In genomic region chr17:6639651-6640535, GRCh38 we compare ENCODE assay signal across 8 cellular contexts. TPM values are rescaled to one million over a fixed set of nuclear protein-coding genes. Genes with fewer than 3 reads are reported as not detected.
DNase-seq lines count a peak whose midpoint lies in the region; ATAC-seq and TF ChIP-seq lines count a peak whose summit lies in the region.

No MANE protein-coding gene starts in this region.

- CTCF ChIA-PET in AG04449 (lab: Yijun Ruan, JAX): interaction anchor here (1.1 to 3.4 kb wide), 3 partner anchors 10 to 168 kb away, joined by 3 to 26 read pairs (median 5); no protein-coding TSS in a partner anchor

- no peaks in the 10 kb centered on the region for H3K36me3 Mint-ChIP-seq in glutamatergic neuron (ENCODE audit: unreplicated experiment)

- ATAC-seq in GM18909 (IDR thresholded peaks at IDR 0.05; ENCODE audit: poor library complexity, unreplicated experiment): peak; percentile 12

- DNase-seq in AG04449 (ENCODE audit: low read depth, low spot score) (no peak), LoVo (ENCODE audit: low spot score) (peak; percentile 37), glutamatergic neuron (peak; percentile 56), ovary (peak; percentile 32 to 62 (median 52)), GM19240 (ENCODE audit: insufficient read length, low spot score) (no peak), cerebellar cortex (ENCODE audit: low spot score) (no peak)
- DNase-seq in activated effector memory CD4-positive, alpha-beta T cell treated with anti-CD3 and anti-CD28 coated beads, Interleukin-2, amount 50 U/mL, for 16 hours: peak; percentile 79

- H3K4me1 Mint-ChIP-seq in glutamatergic neuron (ENCODE audit: low read depth, unreplicated experiment): peaks cover 3% of the 10 kb centered on the region

- H3K9me3 Mint-ChIP-seq in glutamatergic neuron (ENCODE audit: unreplicated experiment): no peaks in the 10 kb centered on the region

- H3K27ac Mint-ChIP-seq in glutamatergic neuron (ENCODE audit: unreplicated experiment): peak overlapping the region; percentile 43

- H3K4me3 ChIP-seq in AG04449 (ENCODE audit: low read depth, low read length): peak overlapping the region; percentile 97
- H3K4me3 ChIP-seq in ovary: peak overlapping the region; percentile 76

- intact Hi-C loops in ovary (cut with DNase I): loop anchor here in 2 of 4 donors (5.0 to 10.0 kb wide), 2 partner anchors 165 to 168 kb away; no protein-coding TSS in a partner anchor

- peak overlapping the region; percentile 97 for H3K4me3 Mint-ChIP-seq in glutamatergic neuron (ENCODE audit: unreplicated experiment)

- POLR2A ChIA-PET in AG04449 (lab: Yijun Ruan, JAX): interaction anchor here (0.6 to 1.2 kb wide), 3 partner anchors 12 to 197 kb away, joined by 4 to 6 read pairs (median 4); no protein-coding TSS in a partner anchor

- H3K9me3 ChIP-seq in ovary: no peaks in the 10 kb centered on the region

- H3K27ac ChIP-seq in ovary: peak overlapping the region; percentile 62 to 66

- H3K27me3 ChIP-seq in ovary: no peaks in the 10 kb centered on the region

- TF ChIP-seq POLR2A in ovary (IDR thresholded peaks at IDR 0.05): no peak

- TF ChIP-seq EP300 in ovary (IDR thresholded peaks at IDR 0.05): no peak

- no peaks in the 10 kb centered on the region for H3K36me3 ChIP-seq in ovary

- peaks cover 10% of the 10 kb centered on the region for H3K27me3 Mint-ChIP-seq in glutamatergic neuron (ENCODE audit: unreplicated experiment)

- TF ChIP-seq CTCF in AG04449 (IDR thresholded peaks at IDR 0.05; ENCODE audit: insufficient read depth, low read length, missing control alignments): no peak
- TF ChIP-seq CTCF in glutamatergic neuron (IDR thresholded peaks at IDR 0.05; ENCODE audit: partially characterized antibody, unreplicated experiment): no peak
- no peak for TF ChIP-seq CTCF in ovary (IDR thresholded peaks at IDR 0.05)

- 0 to 1% (median 0%) methylated on average over 64 to 66 of the region's 66 CpGs for WGBS in ovary, 3 donors

- H3K4me1 ChIP-seq in ovary (ENCODE audit: insufficient read depth): peaks cover 18% of the 10 kb centered on the region

RNA-seq across cellular contexts. Expression of gene KIAA0753, which starts 0.6 kb away (rescaled TPM):
- total RNA-seq in glutamatergic neuron (ENCODE audit: unreplicated experiment) (25.6 TPM), ovary (10 to 100 TPM; 14.4 to 32.3 (median 20.3) TPM)
- polyA plus RNA-seq in ovary: 10 to 100 TPM; 12.1 to 15.4 TPM

RNA-seq across cellular contexts. Expression of gene TXNDC17, which starts 1.0 kb away (rescaled TPM):
- total RNA-seq in glutamatergic neuron (ENCODE audit: unreplicated experiment) (89.5 TPM), ovary (100 to 1,000 TPM in 2 of 7 donors, 10 to 100 TPM in 5; 19.0 to 104 (median 36.1) TPM)
- 10 to 100 TPM; 44.9 to 61.9 TPM for polyA plus RNA-seq in ovary

RNA-seq across cellular contexts. Expression of gene MED31, which starts 11.5 kb away (rescaled TPM):
- 12.7 TPM for total RNA-seq in glutamatergic neuron (ENCODE audit: unreplicated experiment)
- total RNA-seq in ovary: 10 to 100 TPM; 15.0 to 21.9 (median 19.0) TPM
- polyA plus RNA-seq in ovary: 10 to 100 TPM; 15.2 to 17.1 TPM

RNA-seq across cellular contexts. Expression of gene C17orf100, which starts 11.7 kb away (rescaled TPM):
- total RNA-seq in glutamatergic neuron (ENCODE audit: unreplicated experiment): 4.6 TPM
- 1 to 10 TPM in 6 of 7 donors, under 1 TPM in 1; 0.81 to 2.1 (median 1.6) TPM for total RNA-seq in ovary
- 1 to 10 TPM; 1.2 to 2.0 TPM for polyA plus RNA-seq in ovary

Comparison
In these comparisons a context has a peak if more than half of its experiments do, and no peak if none do; other contexts are left out.
1. DNase-seq: peak in LoVo (single experiment), activated effector memory CD4-positive, alpha-beta T cell treated with anti-CD3 and anti-CD28 coated beads, Interleukin-2, amount 50 U/mL, for 16 hours (single experiment), glutamatergic neuron (single experiment) and ovary (5 of 5); none in AG04449 (single experiment), GM19240 (single experiment) and cerebellar cortex (single experiment).